ENCODE assay signal across 26 cellular contexts in the genomic region with DNA sequence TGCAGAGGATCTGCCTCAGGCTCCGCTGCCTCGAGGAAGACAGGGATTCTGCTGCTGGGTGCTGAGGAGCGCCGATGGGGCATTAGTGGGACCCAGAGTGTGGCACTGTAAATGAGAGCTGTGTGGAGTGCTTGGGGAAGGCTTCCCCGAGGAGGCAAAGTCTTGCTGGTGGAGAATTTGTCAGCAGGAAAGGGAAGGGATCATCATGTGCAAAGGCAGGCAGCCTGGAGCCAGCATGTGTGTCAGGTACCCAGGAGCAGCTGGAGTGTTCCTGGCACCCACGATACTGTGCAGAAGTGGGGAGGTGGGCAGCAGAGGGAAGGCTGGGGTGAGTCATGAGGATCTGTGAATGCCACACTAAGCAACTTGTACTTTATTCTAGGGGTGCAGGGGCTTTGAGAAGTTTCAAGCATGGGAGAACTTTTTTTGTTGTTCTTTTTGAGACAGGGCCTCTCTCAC. TPM values are rescaled to one million over a fixed set of nuclear protein-coding genes. Genes with fewer than 3 reads are reported as not detected.
DNase-seq lines count a peak whose midpoint lies in the region; ATAC-seq and TF ChIP-seq lines count a peak whose summit lies in the region.
"Had no signal": no experiment of that assay in that cellular context is flagged by ENCODE, and none has a peak within 500 bp of the region (broad histone marks: within the 10 kb centered on the region; RNA-seq: fewer than 3 reads in every experiment).

No MANE protein-coding gene starts in this region.

- H3K4me1 Mint-ChIP-seq in CD4-positive, alpha-beta T cell (ENCODE audit: low read depth), result peaks cover 3% of the 10 kb centered on the region
- H3K4me1 Mint-ChIP-seq in naive B cell, result peaks cover 0 to 17% (median 3%) of the 10 kb centered on the region in 3 donors

- no peak overlapping the region for H2AFZ ChIP-seq in MM.1S (ENCODE audit: low read length)

- no peak for TF ChIP-seq CTCF in CD4-positive, alpha-beta T cell (IDR thresholded peaks at IDR 0.05)
- TF ChIP-seq CTCF in GM10248 (IDR thresholded peaks at IDR 0.05; ENCODE audit: control extremely low read depth, extremely low read depth, low read depth, missing control alignments) (no peak), MM.1S (IDR thresholded peaks at IDR 0.05; ENCODE audit: low read length) (no peak)

- no peak overlapping the region; the same call in 1 of the 2 replicates for H3K4me2 ChIP-seq in BLaER1
- H3K4me2 ChIP-seq in MM.1S (ENCODE audit: low read depth, low read length), result no peak overlapping the region

- no peaks in the 10 kb centered on the region for H3K36me3 Mint-ChIP-seq in CD4-positive, alpha-beta T cell (ENCODE audit: low read depth)
- no peaks in the 10 kb centered on the region for H3K36me3 Mint-ChIP-seq in naive B cell

- POLR2A ChIA-PET in CD4-positive, alpha-beta T cell (lab: Charles Lee), result no interaction called here
- POLR2A ChIA-PET in GM10248 (lab: Yijun Ruan, JAX), result no interaction called here

- ATAC-seq in CD4-positive, alpha-beta T cell (ENCODE audit: poor library complexity), result no peak
- ATAC-seq in naive B cell (ENCODE audit: low read depth in 2 of 2) (no peak), HG03139 (IDR thresholded peaks at IDR 0.05; ENCODE audit: unreplicated experiment) (no peak)
- ATAC-seq: gastroesophageal sphincter, left lobe of liver, right cardiac atrium had no signal

- H3K27me3 ChIP-seq in BLaER1 (no peaks in the 10 kb centered on the region), NT2/D1 (ENCODE audit: insufficient read depth, insufficient read length) (no peaks in the 10 kb centered on the region), MM.1S (replicated peaks; ENCODE audit: insufficient read depth, low read length) (no peaks in the 10 kb centered on the region)
- H3K27me3 ChIP-seq in CD4-positive, alpha-beta T cell (ENCODE audit: control insufficient read depth, insufficient read depth, low read length), result no peaks in the 10 kb centered on the region
- H3K27me3 ChIP-seq: breast epithelium, gastroesophageal sphincter, ovary, stomach, tibial nerve had no signal

- CTCF ChIA-PET in CD4-positive, alpha-beta T cell (lab: Charles Lee), result no interaction called here
- CTCF ChIA-PET in GM10248 (lab: Yijun Ruan, JAX), result no interaction called here

- peak overlapping the region; percentile 93 for H3K27ac ChIP-seq in BLaER1
- no peak overlapping the region for H3K27ac ChIP-seq in CD4-positive, alpha-beta T cell (ENCODE audit: low read depth, low read length)
- no peak overlapping the region for H3K27ac ChIP-seq in MM.1S (ENCODE audit: low read length)
- H3K27ac ChIP-seq: breast epithelium, gastroesophageal sphincter, ovary, SK-N-MC, stomach, tibial nerve had no signal

- no peaks in the 10 kb centered on the region for H3K27me3 Mint-ChIP-seq in CD4-positive, alpha-beta T cell
- H3K27me3 Mint-ChIP-seq in naive B cell, result no peaks in the 10 kb centered on the region

- no peak for DNase-seq in CD4-positive, alpha-beta T cell
- DNase-seq in NT2/D1 (ENCODE audit: low read depth, low spot score) (no peak), naive B cell (no peak), GM10248 (ENCODE audit: extremely low spot score) (no peak), MM.1S (no peak)
- DNase-seq: amniotic stem cell; cortex of kidney; DMS53; hippocampal formation; mesendoderm; NCI-H1105; NCI-H2029; NCI-H226; ovary; right cardiac atrium; stimulated activated CD4-positive, alpha-beta T cell treated with anti-CD3 and anti-CD28 coated beads, Interleukin-4, amount 100 ng/mL, for 4 hours; stomach had no signal

- H3K36me3 ChIP-seq in BLaER1 (peaks cover 55% of the 10 kb centered on the region), NT2/D1 (ENCODE audit: insufficient read depth, insufficient read length, low read length) (peaks cover 39% of the 10 kb centered on the region), MM.1S (replicated peaks; ENCODE audit: insufficient read depth, low read length) (no peaks in the 10 kb centered on the region)
- H3K36me3 ChIP-seq: breast epithelium, ovary had no signal

- H3K4me1 ChIP-seq in BLaER1 (peaks cover 57% of the 10 kb centered on the region), NT2/D1 (ENCODE audit: insufficient read depth, insufficient read length) (peaks cover 5% of the 10 kb centered on the region), MM.1S (ENCODE audit: low read length) (no peaks in the 10 kb centered on the region)
- H3K4me1 ChIP-seq: breast epithelium, HAP-1 had no signal

- H3K4me3 ChIP-seq in BLaER1 (no peak overlapping the region), NT2/D1 (ENCODE audit: insufficient read length, low read depth) (no peak overlapping the region), MM.1S (ENCODE audit: low read length) (no peak overlapping the region)
- H3K4me3 ChIP-seq: breast epithelium, gastroesophageal sphincter, HAP-1, ovary, SK-N-MC, stomach, tibial nerve had no signal

- H3K4me3 Mint-ChIP-seq in CD4-positive, alpha-beta T cell, result no peak overlapping the region
- H3K4me3 Mint-ChIP-seq in naive B cell, result no peak overlapping the region
- H3K4me3 Mint-ChIP-seq: T-helper 1 cell treated with Interleukin-12 subunit alpha and Interleukin-12 subunit beta and Interleukin-4 antibody, amounts not matched to agents 30 μg/mL and 1 μg/mL, for 36 hours had no signal

- H4K20me1 ChIP-seq in BLaER1 (no peaks in the 10 kb centered on the region), MM.1S (ENCODE audit: insufficient read depth, low read length) (no peaks in the 10 kb centered on the region)

- H3F3A ChIP-seq in MM.1S (ENCODE audit: insufficient read depth, low read length), result no peaks in the 10 kb centered on the region

- peak overlapping the region; percentile 32; the same call in 1 of the 2 replicates for H3K9ac ChIP-seq in BLaER1
- H3K9ac ChIP-seq in NT2/D1 (ENCODE audit: insufficient read length, low read depth), result peak overlapping the region; percentile 17
- no peak overlapping the region for H3K9ac ChIP-seq in MM.1S (ENCODE audit: low read length)

- H3K27ac Mint-ChIP-seq in CD4-positive, alpha-beta T cell, result peak overlapping the region; percentile 25
- peak overlapping the region in 5 of 6 donors; percentile 2 to 91 (median 78) for H3K27ac Mint-ChIP-seq in naive B cell
- H3K27ac Mint-ChIP-seq: T-helper 1 cell treated with Interleukin-12 subunit alpha and Interleukin-12 subunit beta and Interleukin-4 antibody, amounts not matched to agents 30 μg/mL and 1 μg/mL, for 36 hours had no signal

- no peaks in the 10 kb centered on the region for H3K9me3 Mint-ChIP-seq in CD4-positive, alpha-beta T cell
- no peaks in the 10 kb centered on the region for H3K9me3 Mint-ChIP-seq in naive B cell
- H3K9me3 Mint-ChIP-seq: T-helper 1 cell treated with Interleukin-12 subunit alpha and Interleukin-12 subunit beta and Interleukin-4 antibody, amounts not matched to agents 30 μg/mL and 1 μg/mL, for 36 hours had no signal

- intact Hi-C loops in CD4-positive, alpha-beta T cell (cut with DNase I, micrococcal nuclease), result no loop called here

- no peaks in the 10 kb centered on the region for H3K9me2 ChIP-seq in MM.1S (replicated peaks; ENCODE audit: insufficient read depth, low read length)

- peaks cover 2% of the 10 kb centered on the region; the same call in 1 of the 2 replicates for H3K9me3 ChIP-seq in BLaER1
- H3K9me3 ChIP-seq in CD4-positive, alpha-beta T cell (ENCODE audit: control insufficient read depth, low read length), result no peaks in the 10 kb centered on the region
- no peaks in the 10 kb centered on the region for H3K9me3 ChIP-seq in NT2/D1 (ENCODE audit: insufficient read depth, low read length)
- no peaks in the 10 kb centered on the region for H3K9me3 ChIP-seq in MM.1S (replicated peaks; ENCODE audit: insufficient read depth, low read length)
- H3K9me3 ChIP-seq: breast epithelium, gastroesophageal sphincter, HAP-1, ovary, stomach had no signal

- no peaks in the 10 kb centered on the region for H3K79me2 ChIP-seq in MM.1S (ENCODE audit: low read length)

RNA-seq across cellular contexts. Expression of gene B4GALT7, which starts 12.3 kb away (rescaled TPM):
- 10 to 100 TPM; 31.1 to 33.8 TPM for total RNA-seq in CD4-positive, alpha-beta T cell
- 10 to 100 TPM; 22.7 to 29.6 (median 27.5) TPM for polyA plus RNA-seq in naive B cell (ENCODE audit: low read depth in 6 of 6)

RNA-seq across cellular contexts. Expression of gene TMED9, which starts 20.2 kb away (rescaled TPM):
- 10 to 100 TPM; 42.7 to 47.8 TPM for total RNA-seq in CD4-positive, alpha-beta T cell
- polyA plus RNA-seq in naive B cell (ENCODE audit: low read depth in 6 of 6), result 100 to 1,000 TPM in 3 of 6 donors, 10 to 100 TPM in 3; 86.8 to 108 (median 99.4) TPM

RNA-seq across cellular contexts. Expression of gene FAM193B, which starts 57.9 kb away (rescaled TPM):
- 100 to 1,000 TPM; 150 to 155 TPM for total RNA-seq in CD4-positive, alpha-beta T cell
- polyA plus RNA-seq in naive B cell (ENCODE audit: low read depth in 6 of 6), result 1 to 10 TPM; 2.9 to 6.8 (median 4.6) TPM
